8 cellular contexts compared by ENCODE assay signal in genomic region chr3:72338942-72339749, GRCh38.
DNase-seq lines count a peak whose midpoint lies in the region; FAIRE-seq and TF ChIP-seq lines count a peak whose summit lies in the region.

No MANE protein-coding gene starts in this region.

- TF ChIP-seq CTCF in choroid plexus epithelial cell (conservative IDR thresholded peaks at IDR 0.05; ENCODE audit: low read depth, low read length), result no peak
- no peak for TF ChIP-seq CTCF in nephron progenitor cell (IDR thresholded peaks at IDR 0.05)
- no peak for TF ChIP-seq CTCF in uterus (IDR thresholded peaks at IDR 0.05)
- TF ChIP-seq CTCF in neural progenitor cell (IDR thresholded peaks at IDR 0.05), result no peak

- H3K4me1 ChIP-seq in uterus (peaks cover 3 to 8% of the 10 kb centered on the region in 2 donors), neural progenitor cell (peaks cover 19% of the 10 kb centered on the region)

- intact Hi-C loops in uterus (cut with DNase I; ENCODE audit: low total_unique reads), result no loop called here

- H3K4me1 Mint-ChIP-seq in nephron progenitor cell, result peaks cover 22% of the 10 kb centered on the region
- peaks cover 21% of the 10 kb centered on the region for H3K4me1 Mint-ChIP-seq in neural progenitor cell

- H3K27me3 ChIP-seq in uterus (no peaks in the 10 kb centered on the region), neural progenitor cell (peaks cover 31% of the 10 kb centered on the region)

- H3K9ac ChIP-seq in neural progenitor cell, result no peak overlapping the region

- H3K4me2 ChIP-seq in neural progenitor cell, result no peak overlapping the region

- no peaks in the 10 kb centered on the region for H4K20me1 ChIP-seq in neural progenitor cell (ENCODE audit: low read depth)

- DNase-seq in H54 (ENCODE audit: insufficient read length, low spot score) (peak; percentile 85), choroid plexus epithelial cell (ENCODE audit: low read depth) (peak; percentile 97), nephron progenitor cell (peak; percentile 36), uterus (peak; percentile 42 to 43), SHP77 treated with DMSO at 0.1 percent for 48 hours (lab: John Stamatoyannopoulos, UW) (no peak), neural progenitor cell (ENCODE audit: low spot score) (no peak), activated gamma-delta T cell (lab: John Stamatoyannopoulos, UW) (no peak)

- H3K27ac ChIP-seq in uterus (peak overlapping the region; percentile 75 to 76), neural progenitor cell (no peak overlapping the region)

- H3K4me3 Mint-ChIP-seq in nephron progenitor cell (no peak overlapping the region), neural progenitor cell (no peak overlapping the region)

- no peak overlapping the region for H2AFZ ChIP-seq in neural progenitor cell (replicated peaks)

- FAIRE-seq in H54 (lab: Jason Lieb, UNC), result peak; percentile 11

- H3K27me3 Mint-ChIP-seq in nephron progenitor cell (ENCODE audit: low read depth, poor library complexity) (peaks cover 9% of the 10 kb centered on the region), neural progenitor cell (ENCODE audit: insufficient read depth, low read depth) (peaks cover 21% of the 10 kb centered on the region)

- no peaks in the 10 kb centered on the region for H3K9me3 ChIP-seq in uterus
- no peaks in the 10 kb centered on the region for H3K9me3 ChIP-seq in neural progenitor cell (ENCODE audit: low read depth)

- no peaks in the 10 kb centered on the region for H3K36me3 Mint-ChIP-seq in nephron progenitor cell (ENCODE audit: low read depth)
- no peaks in the 10 kb centered on the region for H3K36me3 Mint-ChIP-seq in neural progenitor cell

- no peak overlapping the region for H3K4me3 ChIP-seq in choroid plexus epithelial cell (ENCODE audit: low read depth, low read length)
- no peak overlapping the region for H3K4me3 ChIP-seq in uterus
- no peak overlapping the region for H3K4me3 ChIP-seq in neural progenitor cell

- H3K27ac Mint-ChIP-seq in nephron progenitor cell, result no peak overlapping the region
- H3K27ac Mint-ChIP-seq in neural progenitor cell, result no peak overlapping the region

- TF ChIP-seq POLR2A in H54 (IDR thresholded peaks at IDR 0.05; ENCODE audit: low read depth, low read length) (peak; percentile 37; the same call in 1 of the 2 replicates), uterus (IDR thresholded peaks at IDR 0.05) (no peak)

- H3F3A ChIP-seq in neural progenitor cell (ENCODE audit: low read depth), result no peaks in the 10 kb centered on the region

- H3K79me2 ChIP-seq in neural progenitor cell (ENCODE audit: low read depth), result no peaks in the 10 kb centered on the region

- H3K36me3 ChIP-seq in uterus, result no peaks in the 10 kb centered on the region
- H3K36me3 ChIP-seq in neural progenitor cell, result no peaks in the 10 kb centered on the region

- H3K9me3 Mint-ChIP-seq in nephron progenitor cell, result no peaks in the 10 kb centered on the region
- peaks cover 2% of the 10 kb centered on the region for H3K9me3 Mint-ChIP-seq in neural progenitor cell

TF ChIP-seq in PFSK-1, 5 proteins besides CTCF, POLR2A, EP300 and RAD21:
- TF ChIP-seq SIN3A (IDR thresholded peaks at IDR 0.05; ENCODE audit: borderline replicate concordance, insufficient read depth, low read length) (no peak), POLR2AphosphoS5 (IDR thresholded peaks at IDR 0.05; ENCODE audit: low read depth, low read length) (no peak), FOXP2 (optimal IDR thresholded peaks at IDR 0.05; ENCODE audit: borderline replicate concordance, extremely low read depth, extremely low read length, insufficient read depth) (peak; percentile 33)
- TF ChIP-seq, protein P1, sequence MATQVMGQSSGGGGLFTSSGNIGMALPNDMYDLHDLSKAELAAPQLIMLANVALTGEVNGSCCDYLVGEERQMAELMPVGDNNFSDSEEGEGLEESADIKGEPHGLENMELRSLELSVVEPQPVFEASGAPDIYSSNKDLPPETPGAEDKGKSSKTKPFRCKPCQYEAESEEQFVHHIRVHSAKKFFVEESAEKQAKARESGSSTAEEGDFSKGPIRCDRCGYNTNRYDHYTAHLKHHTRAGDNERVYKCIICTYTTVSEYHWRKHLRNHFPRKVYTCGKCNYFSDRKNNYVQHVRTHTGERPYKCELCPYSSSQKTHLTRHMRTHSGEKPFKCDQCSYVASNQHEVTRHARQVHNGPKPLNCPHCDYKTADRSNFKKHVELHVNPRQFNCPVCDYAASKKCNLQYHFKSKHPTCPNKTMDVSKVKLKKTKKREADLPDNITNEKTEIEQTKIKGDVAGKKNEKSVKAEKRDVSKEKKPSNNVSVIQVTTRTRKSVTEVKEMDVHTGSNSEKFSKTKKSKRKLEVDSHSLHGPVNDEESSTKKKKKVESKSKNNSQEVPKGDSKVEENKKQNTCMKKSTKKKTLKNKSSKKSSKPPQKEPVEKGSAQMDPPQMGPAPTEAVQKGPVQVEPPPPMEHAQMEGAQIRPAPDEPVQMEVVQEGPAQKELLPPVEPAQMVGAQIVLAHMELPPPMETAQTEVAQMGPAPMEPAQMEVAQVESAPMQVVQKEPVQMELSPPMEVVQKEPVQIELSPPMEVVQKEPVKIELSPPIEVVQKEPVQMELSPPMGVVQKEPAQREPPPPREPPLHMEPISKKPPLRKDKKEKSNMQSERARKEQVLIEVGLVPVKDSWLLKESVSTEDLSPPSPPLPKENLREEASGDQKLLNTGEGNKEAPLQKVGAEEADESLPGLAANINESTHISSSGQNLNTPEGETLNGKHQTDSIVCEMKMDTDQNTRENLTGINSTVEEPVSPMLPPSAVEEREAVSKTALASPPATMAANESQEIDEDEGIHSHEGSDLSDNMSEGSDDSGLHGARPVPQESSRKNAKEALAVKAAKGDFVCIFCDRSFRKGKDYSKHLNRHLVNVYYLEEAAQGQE (IDR thresholded peaks at IDR 0.05; ENCODE audit: insufficient read depth in 1 of 2, low read depth in 2 of 2, low read length in 2 of 2), result no peak

Comparison
In these comparisons a context has a peak if more than half of its experiments do, and no peak if none do; other contexts are left out.
1. DNase-seq: peak in H54 (single experiment), choroid plexus epithelial cell (single experiment), nephron progenitor cell (single experiment) and uterus (2 of 2); none in SHP77 treated with DMSO at 0.1 percent for 48 hours (single experiment), neural progenitor cell (single experiment) and activated gamma-delta T cell (single experiment).